Comparison of ENCODE assay signal across 19 cellular contexts in the genomic region with DNA sequence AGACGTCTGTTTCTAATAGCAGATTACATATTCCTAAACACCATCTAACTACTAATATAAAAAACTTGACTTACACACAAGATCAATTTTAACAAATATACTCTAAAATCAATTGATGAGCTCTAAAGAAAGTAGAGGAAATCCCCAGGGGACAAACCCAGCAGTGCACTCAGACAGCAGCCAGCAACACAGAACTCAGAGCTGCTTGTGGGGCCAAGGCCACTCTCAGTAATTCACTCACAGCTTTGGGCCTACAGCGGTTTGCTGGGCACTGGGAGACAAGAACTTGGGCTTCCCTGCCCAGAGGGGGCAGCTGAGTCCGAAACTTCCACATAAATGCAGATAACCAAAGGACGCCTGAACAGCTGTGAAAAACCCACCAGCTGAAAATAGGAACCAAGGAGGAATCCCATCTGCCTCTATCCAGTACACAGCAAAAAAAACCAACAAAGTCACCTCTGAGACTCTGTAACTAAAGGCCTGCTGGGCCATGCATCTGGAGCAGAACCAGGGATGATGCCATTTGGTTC. TPM values are rescaled to one million over a fixed set of nuclear protein-coding genes. Genes with fewer than 3 reads are reported as not detected.
DNase-seq lines count a peak whose midpoint lies in the region; ATAC-seq and TF ChIP-seq lines count a peak whose summit lies in the region.
"Had no signal": no experiment of that assay in that cellular context is flagged by ENCODE, and none has a peak within 500 bp of the region (broad histone marks: within the 10 kb centered on the region; RNA-seq: fewer than 3 reads in every experiment).

No MANE protein-coding gene starts in this region.

- intact Hi-C loops in left ventricle myocardium inferior (cut with micrococcal nuclease) (no loop called here), left ventricle myocardium superior (cut with micrococcal nuclease) (no loop called here)

- ATAC-seq in left ventricle myocardium superior (no peak), HG02885 (IDR thresholded peaks at IDR 0.05; ENCODE audit: poor library complexity, unreplicated experiment) (no peak)
- ATAC-seq in effector memory CD8-positive, alpha-beta T cell (replicated peaks) = no peak
- no peak for ATAC-seq in stimulated activated memory B cell treated with anti-CD40 and anti-IgM and Interleukin-4, amounts not matched to agents 10 μg/mL and 1 μg/mL and 100 μg/mL, for 72 hours
- ATAC-seq: body of pancreas had no signal

- H3K9me3 ChIP-seq in left ventricle myocardium inferior (replicated peaks) (no peaks in the 10 kb centered on the region), SK-N-MC (ENCODE audit: low read depth, low read length) (no peaks in the 10 kb centered on the region)
- H3K9me3 ChIP-seq: body of pancreas, MG63, thyroid gland had no signal

- H3K4me1 Mint-ChIP-seq in effector memory CD8-positive, alpha-beta T cell (ENCODE audit: low read depth in 2 of 2) = peaks cover 24 to 27% of the 10 kb centered on the region in 2 donors
- H3K4me1 Mint-ChIP-seq in stimulated activated memory B cell treated with anti-CD40 and anti-IgM and Interleukin-4, amounts not matched to agents 10 μg/mL and 1 μg/mL and 100 μg/mL, for 72 hours = peaks cover 23% of the 10 kb centered on the region

- H3K36me3 Mint-ChIP-seq in effector memory CD8-positive, alpha-beta T cell (ENCODE audit: insufficient read depth) = peaks cover 66% of the 10 kb centered on the region
- H3K36me3 Mint-ChIP-seq in stimulated activated memory B cell treated with anti-CD40 and anti-IgM and Interleukin-4, amounts not matched to agents 10 μg/mL and 1 μg/mL and 100 μg/mL, for 72 hours = peaks cover 54% of the 10 kb centered on the region

- peaks cover 43% of the 10 kb centered on the region for H3K4me1 ChIP-seq in left ventricle myocardium inferior
- H3K4me1 ChIP-seq: body of pancreas, thyroid gland had no signal

- H3K36me3 ChIP-seq in left ventricle myocardium inferior (peaks cover 54% of the 10 kb centered on the region), SK-N-MC (ENCODE audit: insufficient read depth, low read length) (peaks cover 63% of the 10 kb centered on the region)

- no peak overlapping the region for H3K9ac ChIP-seq in SK-N-MC (ENCODE audit: insufficient read length)

- H3K4me3 Mint-ChIP-seq in effector memory CD8-positive, alpha-beta T cell = no peak overlapping the region
- H3K4me3 Mint-ChIP-seq in stimulated activated memory B cell treated with anti-CD40 and anti-IgM and Interleukin-4, amounts not matched to agents 10 μg/mL and 1 μg/mL and 100 μg/mL, for 72 hours = no peak overlapping the region
- H3K4me3 Mint-ChIP-seq: activated naive CD4-positive, alpha-beta T cell treated with anti-CD3 and anti-CD28 coated beads for 36 hours had no signal

- in situ Hi-C loops in GM13976 (cut with MboI; ENCODE audit: low sequenced_read_pairs, unreplicated experiment) = no loop called here

- no peaks in the 10 kb centered on the region for H3K27me3 Mint-ChIP-seq in effector memory CD8-positive, alpha-beta T cell
- no peaks in the 10 kb centered on the region for H3K27me3 Mint-ChIP-seq in stimulated activated memory B cell treated with anti-CD40 and anti-IgM and Interleukin-4, amounts not matched to agents 10 μg/mL and 1 μg/mL and 100 μg/mL, for 72 hours

- DNase-seq in left ventricle myocardium inferior (no peak), left ventricle myocardium superior (no peak), SK-N-MC (ENCODE audit: low read depth, low spot score) (no peak), cortex of kidney (lab: John Stamatoyannopoulos, UW) (no peak), GM13976 (ENCODE audit: low spot score) (no peak)
- no peak for DNase-seq in effector memory CD8-positive, alpha-beta T cell
- DNase-seq: activated naive CD4-positive, alpha-beta T cell treated with anti-CD3 and anti-CD28 coated beads for 36 hours; body of pancreas; DMS79 treated with DMSO at 0.1 percent for 48 hours; hippocampal formation; MG63; NCI-H1436 treated with DMSO at 0.1 percent for 48 hours; NCI-H2171 treated with DMSO at 0.1 percent for 48 hours; occipital lobe; thyroid gland had no signal

- H3K27ac Mint-ChIP-seq in effector memory CD8-positive, alpha-beta T cell = peak overlapping the region; percentile 63 to 75
- peak overlapping the region; percentile 92 for H3K27ac Mint-ChIP-seq in stimulated activated memory B cell treated with anti-CD40 and anti-IgM and Interleukin-4, amounts not matched to agents 10 μg/mL and 1 μg/mL and 100 μg/mL, for 72 hours
- H3K27ac Mint-ChIP-seq: activated naive CD4-positive, alpha-beta T cell treated with anti-CD3 and anti-CD28 coated beads for 36 hours had no signal

- no peaks in the 10 kb centered on the region for H3K27me3 ChIP-seq in left ventricle myocardium inferior (ENCODE audit: low read depth)
- H3K27me3 ChIP-seq: body of pancreas, MG63, thyroid gland had no signal

- H3K4me3 ChIP-seq in left ventricle myocardium inferior (no peak overlapping the region), SK-N-MC (no peak overlapping the region)
- H3K4me3 ChIP-seq: body of pancreas, coronary artery, MG63, thyroid gland had no signal

- H3K9me3 Mint-ChIP-seq in effector memory CD8-positive, alpha-beta T cell = no peaks in the 10 kb centered on the region
- no peaks in the 10 kb centered on the region for H3K9me3 Mint-ChIP-seq in stimulated activated memory B cell treated with anti-CD40 and anti-IgM and Interleukin-4, amounts not matched to agents 10 μg/mL and 1 μg/mL and 100 μg/mL, for 72 hours
- H3K9me3 Mint-ChIP-seq: activated naive CD4-positive, alpha-beta T cell treated with anti-CD3 and anti-CD28 coated beads for 36 hours had no signal

- TF ChIP-seq CTCF in left ventricle myocardium inferior (IDR thresholded peaks at IDR 0.05; ENCODE audit: borderline replicate concordance) (no peak), GM13976 (IDR thresholded peaks at IDR 0.05; ENCODE audit: borderline replicate concordance, control extremely low read depth, extremely low read depth, insufficient read depth, missing control alignments) (no peak)

- peak overlapping the region; percentile 85 for H3K27ac ChIP-seq in left ventricle myocardium inferior (replicated peaks)
- peak overlapping the region; percentile 46; the same call in 1 of the 2 replicates for H3K27ac ChIP-seq in SK-N-MC
- H3K27ac ChIP-seq: body of pancreas, thyroid gland had no signal

RNA-seq across cellular contexts. Expression of a gene that starts 21.4 kb away (rescaled TPM):
- total RNA-seq in left ventricle myocardium inferior (87.5 TPM), left ventricle myocardium superior (86.4 TPM)

RNA-seq across cellular contexts. Expression of a gene that starts 21.5 kb away (rescaled TPM):
- total RNA-seq in left ventricle myocardium inferior (0.30 TPM), left ventricle myocardium superior (not detected)

RNA-seq across cellular contexts. Expression of a gene that starts 40.9 kb away (rescaled TPM):
- total RNA-seq in left ventricle myocardium inferior (not detected), left ventricle myocardium superior (not detected)
- total RNA-seq: body of pancreas, occipital lobe, Right ventricle myocardium inferior, thyroid gland had no signal

RNA-seq across cellular contexts. Expression of a gene that starts 50.9 kb away (rescaled TPM):
- total RNA-seq in left ventricle myocardium inferior = 18.4 TPM
- total RNA-seq in left ventricle myocardium superior = 12.4 TPM

RNA-seq across cellular contexts. Expression of a gene that starts 51.1 kb away (rescaled TPM):
- 5.6 TPM for total RNA-seq in left ventricle myocardium inferior
- 6.2 TPM for total RNA-seq in left ventricle myocardium superior
